In the genomic region with DNA sequence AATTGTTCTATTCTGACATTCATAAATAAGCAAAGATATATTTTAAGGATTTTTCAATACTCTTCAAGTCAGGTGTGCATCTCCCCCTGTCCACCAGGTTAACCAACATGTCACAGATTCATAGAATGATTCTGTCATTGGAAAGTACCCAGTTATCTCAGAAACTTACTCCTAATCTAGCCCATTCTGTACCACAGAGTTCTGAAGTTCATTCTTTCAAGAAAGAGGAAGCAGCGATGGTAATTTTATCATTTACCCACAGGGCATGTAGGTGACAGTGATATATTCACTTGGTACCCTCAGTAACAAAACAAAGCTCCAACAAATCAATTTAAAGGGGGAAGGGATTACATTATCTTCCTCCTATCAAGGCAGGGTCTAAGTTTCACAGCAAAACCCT, we compare ENCODE assay signal across 15 cellular contexts. TPM values are rescaled to one million over a fixed set of nuclear protein-coding genes. Genes with fewer than 3 reads are reported as not detected.
DNase-seq lines count a peak whose midpoint lies in the region; ATAC-seq and TF ChIP-seq lines count a peak whose summit lies in the region.
"Had no signal": no experiment of that assay in that cellular context is flagged by ENCODE, and none has a peak within 500 bp of the region (broad histone marks: within the 10 kb centered on the region; RNA-seq: fewer than 3 reads in every experiment).

No MANE protein-coding gene starts in this region.

- H3K27ac Mint-ChIP-seq in neural crest cell (ENCODE audit: unreplicated experiment) = no peak overlapping the region

- TF ChIP-seq CTCF in neural crest cell (conservative IDR thresholded peaks at IDR 0.05) = peak; percentile 18

- DNase-seq in neural crest cell (ENCODE audit: low read depth, low spot score) = no peak
- no peak for DNase-seq in stimulated activated CD4-positive, alpha-beta T cell treated with anti-CD3 and anti-CD28 coated beads, Interleukin-2, amount 100 ng/mL, for 24 hours
- no peak for DNase-seq in central memory CD4-positive, alpha-beta T cell
- DNase-seq: activated gamma-delta T cell; amygdala; Calu3; NCI-H146; Right ventricle myocardium superior; stimulated activated CD4-positive, alpha-beta T cell treated with anti-CD3 and anti-CD28 coated beads, Interleukin-4, amount 100 ng/mL, for 4 hours; stimulated activated CD8-positive, alpha-beta memory T cell treated with anti-CD3 and anti-CD28 coated beads, Interleukin-4, amount 100 ng/mL, for 48 hours; T-helper 1 cell had no signal

- ATAC-seq in GM18870 (IDR thresholded peaks at IDR 0.05; ENCODE audit: unreplicated experiment) = peak; percentile 84
- peak; percentile 54 for ATAC-seq in HG02678 (IDR thresholded peaks at IDR 0.05; ENCODE audit: unreplicated experiment)
- ATAC-seq in HG03520 (IDR thresholded peaks at IDR 0.05; ENCODE audit: unreplicated experiment) = peak; percentile 51
- no peak for ATAC-seq in HG02852 (IDR thresholded peaks at IDR 0.05; ENCODE audit: unreplicated experiment)

- no peaks in the 10 kb centered on the region for H3K27me3 Mint-ChIP-seq in neural crest cell (ENCODE audit: low read depth)

- no peaks in the 10 kb centered on the region for H3K36me3 Mint-ChIP-seq in neural crest cell (ENCODE audit: low read depth)

- H3K4me1 Mint-ChIP-seq in neural crest cell = no peaks in the 10 kb centered on the region

- no peak overlapping the region for H3K4me3 Mint-ChIP-seq in neural crest cell

- no peaks in the 10 kb centered on the region for H3K9me3 Mint-ChIP-seq in neural crest cell

RNA-seq across cellular contexts. Expression of a gene that starts 18.9 kb away (rescaled TPM):
- 3.1 and 3.2 TPM in 2 replicates for total RNA-seq in neural crest cell
- total RNA-seq: Calu3 had no signal
